ENCODE assay signal across 7 cellular contexts in the genomic region with DNA sequence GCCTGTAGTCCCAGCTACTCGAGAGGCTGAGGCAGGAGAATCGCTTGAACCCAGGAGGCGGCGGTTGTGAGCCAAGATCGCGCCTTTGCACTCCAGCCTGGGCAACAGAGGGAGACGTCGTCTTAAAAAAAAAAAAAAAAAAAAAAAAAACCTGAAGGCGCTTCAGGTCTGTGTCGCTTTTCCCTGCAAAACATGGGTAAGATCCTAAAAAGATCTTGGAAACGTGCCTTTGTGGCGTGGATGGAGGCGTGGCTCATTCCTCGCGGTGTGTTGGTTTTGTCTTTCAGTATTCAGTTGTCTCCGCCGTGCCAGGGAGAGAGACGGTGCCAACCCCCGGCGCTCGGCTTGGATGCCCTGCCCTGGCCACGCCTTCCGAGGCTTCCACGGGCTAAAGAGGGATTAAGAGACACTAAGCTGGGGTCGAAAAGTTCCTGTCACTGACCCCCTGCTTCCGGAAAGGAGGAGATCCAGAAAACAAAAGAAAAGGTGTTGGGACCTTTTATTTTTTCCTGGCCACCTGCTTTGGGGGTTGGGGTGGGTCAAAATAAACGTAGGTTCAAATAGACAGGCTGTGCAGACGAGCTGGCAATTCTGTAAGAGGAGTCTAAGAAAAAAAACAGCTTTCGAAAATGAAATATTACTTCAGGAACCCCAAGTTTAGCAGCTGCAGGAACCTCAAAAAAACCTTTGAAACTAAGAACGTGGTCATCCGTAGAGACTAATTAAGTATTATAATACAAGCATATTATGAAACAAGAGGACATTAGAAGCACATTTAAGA. TPM values are rescaled to one million over a fixed set of nuclear protein-coding genes. Genes with fewer than 3 reads are reported as not detected.
DNase-seq lines count a peak whose midpoint lies in the region; FAIRE-seq and TF ChIP-seq lines count a peak whose summit lies in the region.

No MANE protein-coding gene starts in this region.

- in situ Hi-C loops in astrocyte of the cerebellum (cut with HindIII; ENCODE audit: low sequenced_read_pairs), result no loop called here

- FAIRE-seq in GM12892 (lab: Jason Lieb, UNC) (peak; percentile 70), HTR-8/SVneo (lab: Jason Lieb, UNC) (no peak)

- CTCF ChIA-PET in RWPE1 (lab: Yijun Ruan, JAX), result interaction anchor here (0.6 to 0.7 kb wide), 3 partner anchors 45 to 88 kb away, joined by 5 read pairs; no protein-coding TSS in a partner anchor

- no peak for TF ChIP-seq CTCF in RWPE1 (conservative IDR thresholded peaks at IDR 0.05; ENCODE audit: low read depth)
- TF ChIP-seq CTCF in astrocyte of the cerebellum (IDR thresholded peaks at IDR 0.05; ENCODE audit: low read depth, low read length, missing control alignments), result no peak

- H3K4me3 ChIP-seq in astrocyte of the cerebellum (ENCODE audit: low read depth, low read length), result peak overlapping the region; percentile 85

- DNase-seq in GM12892 (ENCODE audit: insufficient read length) (no peak), HTR-8/SVneo (ENCODE audit: insufficient read length, low spot score) (peak; percentile 78), RWPE1 (ENCODE audit: low spot score) (peak; percentile 42), astrocyte of the cerebellum (ENCODE audit: low read depth) (no peak), iPS-NIHi11 (ENCODE audit: low spot score) (peak; percentile 53), HPDE6-E6E7 (ENCODE audit: extremely low spot score) (no peak)
- DNase-seq in stimulated activated CD4-positive, alpha-beta T cell treated with anti-CD3 and anti-CD28 coated beads, Interleukin-12 subunit alpha, Interleukin-12 subunit beta, amount 100 ng/mL, for 4 hours, result peak; percentile 31

- TF ChIP-seq POLR2A in GM12892 (IDR thresholded peaks at IDR 0.05; ENCODE audit: low read depth, low read length), result peak; percentile 17; the same call in 1 of the 2 replicates

- POLR2A ChIA-PET in RWPE1 (lab: Yijun Ruan, JAX; ENCODE audit: low non-redundant PET), result interaction anchor here (0.7 kb wide), 1 partner anchor 35 kb away, joined by 5 read pairs; no protein-coding TSS in a partner anchor

- peak overlapping the region; percentile 91 for H3K27ac ChIP-seq in RWPE1

RNA-seq across cellular contexts. Expression of gene SLC35F2, which starts 1.1 kb away (rescaled TPM):
- 19.8 TPM for polyA plus RNA-seq in GM12892 (2012; ENCODE audit: missing spikeins)

Comparison
In these comparisons a context has a peak if more than half of its experiments do, and no peak if none do; other contexts are left out.
1. DNase-seq: peak in HTR-8/SVneo (single experiment), RWPE1 (single experiment), iPS-NIHi11 (single experiment) and stimulated activated CD4-positive, alpha-beta T cell treated with anti-CD3 and anti-CD28 coated beads, Interleukin-12 subunit alpha, Interleukin-12 subunit beta, amount 100 ng/mL, for 4 hours (single experiment); none in GM12892 (single experiment), astrocyte of the cerebellum (single experiment) and HPDE6-E6E7 (single experiment).